19 cellular contexts compared by ENCODE assay signal in genomic region chr15:93449798-93450197, GRCh38.
DNase-seq lines count a peak whose midpoint lies in the region; ATAC-seq and TF ChIP-seq lines count a peak whose summit lies in the region.
"Had no signal": no experiment of that assay in that cellular context is flagged by ENCODE, and none has a peak within 500 bp of the region (broad histone marks: within the 10 kb centered on the region; RNA-seq: fewer than 3 reads in every experiment).

No MANE protein-coding gene starts in this region.

- ATAC-seq in RWPE2 (ENCODE audit: low read depth), result peak; percentile 44; the same call in 1 of the 3 replicates
- peak; percentile 35 for ATAC-seq in esophagus mucosa
- ATAC-seq: A549; CD8-positive, alpha-beta T cell had no signal

- H3K4me3 ChIP-seq in RWPE2 (ENCODE audit: severe bottlenecking), result no peak overlapping the region
- H3K4me3 ChIP-seq in dorsolateral prefrontal cortex, result no peak overlapping the region
- H3K4me3 ChIP-seq: A549; BLaER1 treated with 17β-estradiol and CSF1 and Interleukin-3, amounts not matched to agents 10 nM and 100 nM had no signal

- in situ Hi-C loops in ACHN (cut with HindIII; ENCODE audit: low pct_ligation_motif_present, low pct_unique_long_range_greater_than_20kb, low sequenced_read_pairs), result no loop called here

- no peaks in the 10 kb centered on the region for H3K9me3 ChIP-seq in RWPE2 (ENCODE audit: severe bottlenecking)
- H3K9me3 ChIP-seq: A549 had no signal

- no peaks in the 10 kb centered on the region for H3K4me1 ChIP-seq in RWPE2 (ENCODE audit: insufficient read depth, poor library complexity, severe bottlenecking)
- H3K4me1 ChIP-seq: A549, Caco-2 had no signal

- no peak overlapping the region for H3K27ac ChIP-seq in RWPE2 (ENCODE audit: poor library complexity, severe bottlenecking)
- H3K27ac ChIP-seq in dorsolateral prefrontal cortex, result no peak overlapping the region
- H3K27ac ChIP-seq: 22Rv1; A549; BLaER1 treated with 17β-estradiol and CSF1 and Interleukin-3, amounts not matched to agents 10 nM and 100 nM; C4-2B had no signal

- no peaks in the 10 kb centered on the region for H3K36me3 ChIP-seq in RWPE2 (ENCODE audit: low read depth)
- H3K36me3 ChIP-seq: BLaER1 treated with 17β-estradiol and CSF1 and Interleukin-3, amounts not matched to agents 10 nM and 100 nM had no signal

- intact Hi-C loops in dorsolateral prefrontal cortex (cut with DNase I), result no loop called here

- H3K27me3 ChIP-seq in RWPE2 (ENCODE audit: insufficient read depth, poor library complexity, severe bottlenecking), result no peaks in the 10 kb centered on the region
- H3K27me3 ChIP-seq in dorsolateral prefrontal cortex, result peaks cover 0 to 3% (median 0%) of the 10 kb centered on the region in 45 donors
- H3K27me3 ChIP-seq: BLaER1 treated with 17β-estradiol and CSF1 and Interleukin-3, amounts not matched to agents 10 nM and 100 nM had no signal

- TF ChIP-seq CTCF in RWPE2 (IDR thresholded peaks at IDR 0.05; ENCODE audit: poor library complexity, severe bottlenecking) (no peak), dorsolateral prefrontal cortex (IDR thresholded peaks at IDR 0.05 in 54 of 56, conservative IDR thresholded peaks at IDR 0.05 in 2 of 56; ENCODE audit: low read depth in 1 of 56, partially characterized antibody in 56 of 56) (no peak)

- DNase-seq in HT-29 (ENCODE audit: low spot score) (peak; percentile 23), RWPE2 (ENCODE audit: low spot score) (no peak), renal cortical epithelial cell (ENCODE audit: low read depth) (peak; percentile 31), ACHN (no peak), kidney tubule cell (ENCODE audit: low spot score) (no peak), NCI-H2081 (lab: John Stamatoyannopoulos, UW) (no peak), dorsolateral prefrontal cortex (no peak)
- DNase-seq: AML-193; Caco-2; Calu3; CD4-positive, alpha-beta T cell; CD8-positive, alpha-beta T cell; DMS79 treated with DMSO at 0.1 percent for 48 hours; GF-D8 had no signal

Comparison
In these comparisons a context has a peak if more than half of its experiments do, and no peak if none do; other contexts are left out.
1. DNase-seq: peak in HT-29 (single experiment) and renal cortical epithelial cell (single experiment); none in RWPE2 (single experiment), ACHN (single experiment), kidney tubule cell (single experiment), NCI-H2081 (0 of 2) and dorsolateral prefrontal cortex (0 of 10).